1 cellular context compared by ENCODE assay signal in genomic region chr2:145464901-145465300, GRCh38.
TF ChIP-seq lines count a peak whose summit lies in the region.

No MANE protein-coding gene starts in this region.

TF ChIP-seq in K562, 482 proteins besides CTCF, POLR2A, EP300 and RAD21 (continued from another document):
- TF ChIP-seq WHSC1 (IDR thresholded peaks at IDR 0.05; ENCODE audit: low read length) (no peak), RHOXF2B (CRISPR knock-in tag; conservative IDR thresholded peaks at IDR 0.05) (no peak), ASH1L (IDR thresholded peaks at IDR 0.05; ENCODE audit: borderline replicate concordance, low read depth, partially characterized antibody) (no peak)
- TF ChIP-seq, protein P1, sequence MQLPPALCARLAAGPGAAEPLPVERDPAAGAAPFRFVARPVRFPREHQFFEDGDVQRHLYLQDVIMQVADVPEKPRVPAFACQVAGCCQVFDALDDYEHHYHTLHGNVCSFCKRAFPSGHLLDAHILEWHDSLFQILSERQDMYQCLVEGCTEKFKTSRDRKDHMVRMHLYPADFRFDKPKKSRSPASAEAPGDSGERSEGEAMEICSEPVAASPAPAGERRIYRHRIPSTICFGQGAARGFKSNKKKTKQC (CRISPR knock-in tag; IDR thresholded peaks at IDR 0.05) = no peak
- TF ChIP-seq, protein P2, sequence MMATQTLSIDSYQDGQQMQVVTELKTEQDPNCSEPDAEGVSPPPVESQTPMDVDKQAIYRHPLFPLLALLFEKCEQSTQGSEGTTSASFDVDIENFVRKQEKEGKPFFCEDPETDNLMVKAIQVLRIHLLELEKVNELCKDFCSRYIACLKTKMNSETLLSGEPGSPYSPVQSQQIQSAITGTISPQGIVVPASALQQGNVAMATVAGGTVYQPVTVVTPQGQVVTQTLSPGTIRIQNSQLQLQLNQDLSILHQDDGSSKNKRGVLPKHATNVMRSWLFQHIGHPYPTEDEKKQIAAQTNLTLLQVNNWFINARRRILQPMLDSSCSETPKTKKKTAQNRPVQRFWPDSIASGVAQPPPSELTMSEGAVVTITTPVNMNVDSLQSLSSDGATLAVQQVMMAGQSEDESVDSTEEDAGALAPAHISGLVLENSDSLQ (IDR thresholded peaks at IDR 0.05) = no peak
